Comparison of ENCODE assay signal across 10 cellular contexts in genomic region chr1:167627615-167627864, GRCh38. TPM values are rescaled to one million over a fixed set of nuclear protein-coding genes. Genes with fewer than 3 reads are reported as not detected.
DNase-seq lines count a peak whose midpoint lies in the region; ATAC-seq lines count a peak whose summit lies in the region.
"Had no signal": no experiment of that assay in that cellular context is flagged by ENCODE, and none has a peak within 500 bp of the region (broad histone marks: within the 10 kb centered on the region; RNA-seq: fewer than 3 reads in every experiment).

No MANE protein-coding gene starts in this region.

- CTCF ChIA-PET in activated CD8-positive, alpha-beta memory T cell treated with anti-CD3 and anti-CD28 coated beads, Interleukin-2, amount 10 ng/mL, durations not matched to agents 7 days and 5 days (lab: Charles Lee) = interaction anchor here (0.8 to 7.4 kb wide), 7 partner anchors 10 to 226 kb away, joined by 3 to 46 read pairs (median 4); no protein-coding TSS in a partner anchor

- peak; percentile 72 for DNase-seq in activated CD8-positive, alpha-beta memory T cell treated with anti-CD3 and anti-CD28 coated beads, Interleukin-2, amount 10 ng/mL, durations not matched to agents 7 days and 5 days
- no peak for DNase-seq in activated CD8-positive, alpha-beta memory T cell treated with anti-CD3 and anti-CD28 coated beads, Interleukin-2, amount 50 U/mL, for 4 hours
- no peak for DNase-seq in central memory CD8-positive, alpha-beta T cell (ENCODE audit: low spot score in 2 of 2)
- no peak for DNase-seq in stimulated activated naive B cell treated with anti-CD40 and anti-IgM and Interleukin-4, amounts not matched to agents 10 μg/mL and 1 μg/mL and 100 μg/mL, for 72 hours
- DNase-seq in DMS153 treated with DMSO at 0.1 percent for 48 hours (lab: John Stamatoyannopoulos, UW; ENCODE audit: unreplicated experiment) (no peak), A172 (ENCODE audit: low spot score) (no peak), HCEC 1CT (no peak)
- DNase-seq: GM23248 had no signal

- peak overlapping the region; percentile 98 for H3K27ac Mint-ChIP-seq in activated CD8-positive, alpha-beta memory T cell treated with anti-CD3 and anti-CD28 coated beads, Interleukin-2, amount 10 ng/mL, durations not matched to agents 7 days and 5 days
- H3K27ac Mint-ChIP-seq in IgD-negative memory B cell = peak overlapping the region; percentile 96 to 99 (median 98)
- H3K27ac Mint-ChIP-seq in central memory CD8-positive, alpha-beta T cell (ENCODE audit: low read depth) = peak overlapping the region; percentile 97
- peak overlapping the region; percentile 96 for H3K27ac Mint-ChIP-seq in stimulated activated naive B cell treated with anti-CD40 and anti-IgM and Interleukin-4, amounts not matched to agents 10 μg/mL and 1 μg/mL and 100 μg/mL, for 72 hours

- ATAC-seq in activated CD8-positive, alpha-beta memory T cell treated with anti-CD3 and anti-CD28 coated beads, Interleukin-2, amount 10 ng/mL, durations not matched to agents 7 days and 5 days = peak; percentile 12
- ATAC-seq in central memory CD8-positive, alpha-beta T cell (replicated peaks; ENCODE audit: extremely low read depth, poor library complexity, severe bottlenecking) = no peak
- peak; percentile 43 to 46 for ATAC-seq in stimulated activated naive B cell treated with anti-CD40 and anti-IgM and Interleukin-4, amounts not matched to agents 10 μg/mL and 1 μg/mL and 100 μg/mL, for 72 hours (replicated peaks)

- H3K27me3 Mint-ChIP-seq in activated CD8-positive, alpha-beta memory T cell treated with anti-CD3 and anti-CD28 coated beads, Interleukin-2, amount 10 ng/mL, durations not matched to agents 7 days and 5 days = no peaks in the 10 kb centered on the region
- no peaks in the 10 kb centered on the region for H3K27me3 Mint-ChIP-seq in IgD-negative memory B cell
- H3K27me3 Mint-ChIP-seq in central memory CD8-positive, alpha-beta T cell = no peaks in the 10 kb centered on the region
- no peaks in the 10 kb centered on the region for H3K27me3 Mint-ChIP-seq in stimulated activated naive B cell treated with anti-CD40 and anti-IgM and Interleukin-4, amounts not matched to agents 10 μg/mL and 1 μg/mL and 100 μg/mL, for 72 hours

- peaks cover 8% of the 10 kb centered on the region for H3K9me3 Mint-ChIP-seq in activated CD8-positive, alpha-beta memory T cell treated with anti-CD3 and anti-CD28 coated beads, Interleukin-2, amount 10 ng/mL, durations not matched to agents 7 days and 5 days (ENCODE audit: low read depth)
- H3K9me3 Mint-ChIP-seq in IgD-negative memory B cell = peaks cover 0 to 3% (median 0%) of the 10 kb centered on the region in 3 donors
- no peaks in the 10 kb centered on the region for H3K9me3 Mint-ChIP-seq in central memory CD8-positive, alpha-beta T cell
- peaks cover 0 to 3% of the 10 kb centered on the region in 2 donors for H3K9me3 Mint-ChIP-seq in stimulated activated naive B cell treated with anti-CD40 and anti-IgM and Interleukin-4, amounts not matched to agents 10 μg/mL and 1 μg/mL and 100 μg/mL, for 72 hours

- peaks cover 28% of the 10 kb centered on the region for H3K36me3 Mint-ChIP-seq in activated CD8-positive, alpha-beta memory T cell treated with anti-CD3 and anti-CD28 coated beads, Interleukin-2, amount 10 ng/mL, durations not matched to agents 7 days and 5 days
- H3K36me3 Mint-ChIP-seq in IgD-negative memory B cell = peaks cover 2% of the 10 kb centered on the region
- peaks cover 20% of the 10 kb centered on the region for H3K36me3 Mint-ChIP-seq in central memory CD8-positive, alpha-beta T cell (ENCODE audit: insufficient read depth)
- peaks cover 7 to 15% of the 10 kb centered on the region in 2 donors for H3K36me3 Mint-ChIP-seq in stimulated activated naive B cell treated with anti-CD40 and anti-IgM and Interleukin-4, amounts not matched to agents 10 μg/mL and 1 μg/mL and 100 μg/mL, for 72 hours

- H3K4me3 Mint-ChIP-seq in activated CD8-positive, alpha-beta memory T cell treated with anti-CD3 and anti-CD28 coated beads, Interleukin-2, amount 10 ng/mL, durations not matched to agents 7 days and 5 days = peak overlapping the region; percentile 83
- H3K4me3 Mint-ChIP-seq in IgD-negative memory B cell = peak overlapping the region; percentile 92 to 99 (median 98)
- peak overlapping the region; percentile 94 for H3K4me3 Mint-ChIP-seq in central memory CD8-positive, alpha-beta T cell
- peak overlapping the region; percentile 92 to 98 for H3K4me3 Mint-ChIP-seq in stimulated activated naive B cell treated with anti-CD40 and anti-IgM and Interleukin-4, amounts not matched to agents 10 μg/mL and 1 μg/mL and 100 μg/mL, for 72 hours

- peaks cover 53% of the 10 kb centered on the region for H3K4me1 Mint-ChIP-seq in activated CD8-positive, alpha-beta memory T cell treated with anti-CD3 and anti-CD28 coated beads, Interleukin-2, amount 10 ng/mL, durations not matched to agents 7 days and 5 days
- H3K4me1 Mint-ChIP-seq in IgD-negative memory B cell = peaks cover 43 to 57% (median 53%) of the 10 kb centered on the region in 3 donors
- H3K4me1 Mint-ChIP-seq in central memory CD8-positive, alpha-beta T cell = peaks cover 62% of the 10 kb centered on the region
- peaks cover 50 to 79% of the 10 kb centered on the region in 2 donors for H3K4me1 Mint-ChIP-seq in stimulated activated naive B cell treated with anti-CD40 and anti-IgM and Interleukin-4, amounts not matched to agents 10 μg/mL and 1 μg/mL and 100 μg/mL, for 72 hours

RNA-seq across cellular contexts. Expression of gene RCSD1, which starts 2.5 kb away (rescaled TPM):
- total RNA-seq in activated CD8-positive, alpha-beta memory T cell treated with anti-CD3 and anti-CD28 coated beads, Interleukin-2, amount 10 ng/mL, durations not matched to agents 7 days and 5 days = 100 to 1,000 TPM; 121 to 129 TPM
- 249 TPM for polyA plus RNA-seq in IgD-negative memory B cell
- 0.29 and 0.36 TPM in 2 replicates for total RNA-seq in A172 (2014; rRNA removed; shearing (Covaris generic))
- polyA plus RNA-seq: AG04450 had no signal

Comparison
In these comparisons a context has a peak if more than half of its experiments do, and no peak if none do; other contexts are left out.
1. RNA of gene RCSD1, which starts 2.5 kb away (total RNA-seq): 121 to 129 TPM in activated CD8-positive, alpha-beta memory T cell treated with anti-CD3 and anti-CD28 coated beads, Interleukin-2, amount 10 ng/mL, durations not matched to agents 7 days and 5 days; 0.29 to 0.36 TPM in A172; every median in the first group is over 10 times any median in the second.
2. Peak in every context shown above with its lines, with median percentiles within 50 percentile points of each other: H3K27ac Mint-ChIP-seq and H3K4me3 Mint-ChIP-seq.